9 cellular contexts compared by ENCODE assay signal in genomic region chr1:58882322-58882951, GRCh38.
DNase-seq lines count a peak whose midpoint lies in the region; ATAC-seq and TF ChIP-seq lines count a peak whose summit lies in the region.
"Had no signal": no experiment of that assay in that cellular context is flagged by ENCODE, and none has a peak within 500 bp of the region (broad histone marks: within the 10 kb centered on the region; RNA-seq: fewer than 3 reads in every experiment).

No MANE protein-coding gene starts in this region.

- peaks cover 12% of the 10 kb centered on the region for H3K9me3 Mint-ChIP-seq in natural killer cell treated with Interleukin-12 subunit alpha and Interleukin-12 subunit beta and Interleukin-15 and Interleukin-18, amount 100 ng/mL, for 72 hours
- no peaks in the 10 kb centered on the region for H3K9me3 Mint-ChIP-seq in natural killer cell
- H3K9me3 Mint-ChIP-seq in osteocyte (ENCODE audit: unreplicated experiment): peaks cover 3% of the 10 kb centered on the region
- H3K9me3 Mint-ChIP-seq: activated T-cell treated with anti-CD3 and anti-CD28 coated beads, Interleukin-2, amount 50 U/mL, for 72 hours had no signal

- ATAC-seq in natural killer cell treated with Interleukin-12 subunit alpha and Interleukin-12 subunit beta and Interleukin-15 and Interleukin-18, amount 100 ng/mL, for 72 hours: no peak
- ATAC-seq in natural killer cell (no peak), lower lobe of right lung (no peak)

- intact Hi-C loops in natural killer cell (cut with micrococcal nuclease): loop anchor here (10.0 kb wide), 2 partner anchors 68 to 98 kb away; partner anchors contain the start of gene JUN
- intact Hi-C loops in ascending aorta (cut with DNase I): loop anchor here (5.0 kb wide), 1 partner anchor 550 kb away; no protein-coding TSS in a partner anchor
- intact Hi-C loops in lower lobe of right lung (cut with DNase I): no loop called here

- H3K27me3 Mint-ChIP-seq in natural killer cell treated with Interleukin-12 subunit alpha and Interleukin-12 subunit beta and Interleukin-15 and Interleukin-18, amount 100 ng/mL, for 72 hours: no peaks in the 10 kb centered on the region
- no peaks in the 10 kb centered on the region for H3K27me3 Mint-ChIP-seq in natural killer cell (ENCODE audit: low read depth in 2 of 2)
- no peaks in the 10 kb centered on the region for H3K27me3 Mint-ChIP-seq in osteocyte (ENCODE audit: unreplicated experiment)

- H3K27me3 ChIP-seq in ascending aorta: no peaks in the 10 kb centered on the region
- H3K27me3 ChIP-seq in lower lobe of right lung (ENCODE audit: low read depth): no peaks in the 10 kb centered on the region

- H3K9me3 ChIP-seq in ascending aorta (no peaks in the 10 kb centered on the region), lower lobe of right lung (no peaks in the 10 kb centered on the region)

- peak overlapping the region; percentile 62 to 64 for H3K27ac ChIP-seq in ascending aorta
- H3K27ac ChIP-seq in lower lobe of right lung: peak overlapping the region; percentile 61

- H3K36me3 ChIP-seq in ascending aorta (no peaks in the 10 kb centered on the region), lower lobe of right lung (no peaks in the 10 kb centered on the region)

- peaks cover 13 to 31% of the 10 kb centered on the region in 2 donors for H3K4me1 ChIP-seq in ascending aorta
- H3K4me1 ChIP-seq in lower lobe of right lung: peaks cover 50% of the 10 kb centered on the region

- peak overlapping the region; percentile 74 for H3K4me3 Mint-ChIP-seq in natural killer cell treated with Interleukin-12 subunit alpha and Interleukin-12 subunit beta and Interleukin-15 and Interleukin-18, amount 100 ng/mL, for 72 hours
- H3K4me3 Mint-ChIP-seq in natural killer cell (no peak overlapping the region), osteocyte (ENCODE audit: unreplicated experiment) (no peak overlapping the region)
- H3K4me3 Mint-ChIP-seq: activated T-cell treated with anti-CD3 and anti-CD28 coated beads, Interleukin-2, amount 50 U/mL, for 72 hours had no signal

- peaks cover 73 to 78% of the 10 kb centered on the region in 2 donors for H3K4me1 Mint-ChIP-seq in natural killer cell treated with Interleukin-12 subunit alpha and Interleukin-12 subunit beta and Interleukin-15 and Interleukin-18, amount 100 ng/mL, for 72 hours (ENCODE audit: low read depth in 2 of 2)
- peaks cover 43 to 80% of the 10 kb centered on the region in 2 donors for H3K4me1 Mint-ChIP-seq in natural killer cell
- peaks cover 21% of the 10 kb centered on the region for H3K4me1 Mint-ChIP-seq in osteocyte (ENCODE audit: unreplicated experiment)

- DNase-seq in natural killer cell treated with Interleukin-12 subunit alpha and Interleukin-12 subunit beta and Interleukin-15 and Interleukin-18, amount 100 ng/mL, for 72 hours (ENCODE audit: low spot score): no peak
- DNase-seq in natural killer cell: no peak
- no peak for DNase-seq in ascending aorta (ENCODE audit: low spot score in 2 of 2)
- no peak for DNase-seq in lower lobe of right lung
- no peak for DNase-seq in GF-D8 (lab: John Stamatoyannopoulos, UW)
- DNase-seq in stimulated activated CD4-positive, alpha-beta T cell treated with anti-CD3 and anti-CD28 coated beads, Interleukin-4, amount 100 ng/mL, for 24 hours: no peak
- DNase-seq in NCI-H1930 (lab: John Stamatoyannopoulos, UW): no peak
- DNase-seq in osteocyte (ENCODE audit: extremely low spot score, unreplicated experiment): no peak
- DNase-seq: activated T-cell treated with anti-CD3 and anti-CD28 coated beads, Interleukin-2, amount 50 U/mL, for 72 hours had no signal

- peak overlapping the region; percentile 67 to 86 for H3K27ac Mint-ChIP-seq in natural killer cell treated with Interleukin-12 subunit alpha and Interleukin-12 subunit beta and Interleukin-15 and Interleukin-18, amount 100 ng/mL, for 72 hours
- H3K27ac Mint-ChIP-seq in natural killer cell: no peak overlapping the region
- no peak overlapping the region for H3K27ac Mint-ChIP-seq in osteocyte (ENCODE audit: unreplicated experiment)
- H3K27ac Mint-ChIP-seq: activated T-cell treated with anti-CD3 and anti-CD28 coated beads, Interleukin-2, amount 50 U/mL, for 72 hours had no signal

- peaks cover 7% of the 10 kb centered on the region for H3K36me3 Mint-ChIP-seq in natural killer cell treated with Interleukin-12 subunit alpha and Interleukin-12 subunit beta and Interleukin-15 and Interleukin-18, amount 100 ng/mL, for 72 hours
- H3K36me3 Mint-ChIP-seq in natural killer cell: no peaks in the 10 kb centered on the region
- H3K36me3 Mint-ChIP-seq in osteocyte (ENCODE audit: unreplicated experiment): no peaks in the 10 kb centered on the region

- no peak overlapping the region for H3K4me3 ChIP-seq in ascending aorta
- no peak overlapping the region for H3K4me3 ChIP-seq in lower lobe of right lung

- TF ChIP-seq CTCF in natural killer cell (IDR thresholded peaks at IDR 0.05) (no peak), ascending aorta (IDR thresholded peaks at IDR 0.05) (no peak), lower lobe of right lung (IDR thresholded peaks at IDR 0.05) (no peak), osteocyte (IDR thresholded peaks at IDR 0.05) (no peak)

Comparison
In these comparisons a context has a peak if more than half of its experiments do, and no peak if none do; other contexts are left out.
1. H3K27ac Mint-ChIP-seq: peak in natural killer cell treated with Interleukin-12 subunit alpha and Interleukin-12 subunit beta and Interleukin-15 and Interleukin-18, amount 100 ng/mL, for 72 hours (2 of 2); none in natural killer cell (0 of 2) and osteocyte (single experiment).